In genomic region chr20:3163099-3164042, GRCh38 we compare ENCODE assay signal across 17 cellular contexts. TPM values are rescaled to one million over a fixed set of nuclear protein-coding genes. Genes with fewer than 3 reads are reported as not detected.
DNase-seq lines count a peak whose midpoint lies in the region; ATAC-seq lines count a peak whose summit lies in the region.
"Had no signal": no experiment of that assay in that cellular context is flagged by ENCODE, and none has a peak within 500 bp of the region (broad histone marks: within the 10 kb centered on the region; RNA-seq: fewer than 3 reads in every experiment).

No MANE protein-coding gene starts in this region.

- no peak for ATAC-seq in activated naive CD8-positive, alpha-beta T cell treated with anti-CD3 and anti-CD28 coated beads, Interleukin-2, amount 50 U/mL, for 24 hours
- no peak for ATAC-seq in naive thymus-derived CD4-positive, alpha-beta T cell
- no peak for ATAC-seq in GM18520 (IDR thresholded peaks at IDR 0.05; ENCODE audit: unreplicated experiment)

- peak overlapping the region; percentile 49 for H3K4me3 Mint-ChIP-seq in activated naive CD8-positive, alpha-beta T cell
- no peak overlapping the region for H3K4me3 Mint-ChIP-seq in activated naive CD8-positive, alpha-beta T cell treated with anti-CD3 and anti-CD28 coated beads, Interleukin-2, amount 50 U/mL, for 24 hours
- H3K4me3 Mint-ChIP-seq in naive thymus-derived CD4-positive, alpha-beta T cell = peak overlapping the region in 4 of 10 donors; percentile 15 to 45 (median 26)

- POLR2A ChIA-PET in naive thymus-derived CD4-positive, alpha-beta T cell (lab: Charles Lee) = interaction anchor here (7.4 kb wide), 1 partner anchor 7 kb away, joined by 72 read pairs; the partner anchor contains the start of gene LZTS3

- peaks cover under 1% of the 10 kb centered on the region for H3K27me3 Mint-ChIP-seq in activated naive CD8-positive, alpha-beta T cell
- peaks cover 5% of the 10 kb centered on the region for H3K27me3 Mint-ChIP-seq in activated naive CD8-positive, alpha-beta T cell treated with anti-CD3 and anti-CD28 coated beads, Interleukin-2, amount 50 U/mL, for 24 hours
- H3K27me3 Mint-ChIP-seq in naive thymus-derived CD4-positive, alpha-beta T cell = peaks cover 0 to 14% (median under 1%) of the 10 kb centered on the region in 5 donors

- CTCF ChIA-PET in naive thymus-derived CD4-positive, alpha-beta T cell (lab: Charles Lee) = no interaction called here

- no peak for DNase-seq in activated naive CD8-positive, alpha-beta T cell treated with anti-CD3 and anti-CD28 coated beads, Interleukin-2, amount 50 U/mL, for 24 hours
- DNase-seq in NCI-H510A treated with DMSO at 0.1 percent for 48 hours (lab: John Stamatoyannopoulos, UW) = peak; percentile 87
- peak; percentile 91 for DNase-seq in cerebellum (ENCODE audit: low spot score)
- DNase-seq in medulla oblongata (ENCODE audit: extremely low spot score) = no peak
- no peak for DNase-seq in posterior vena cava (ENCODE audit: low spot score)
- no peak for DNase-seq in naive thymus-derived CD4-positive, alpha-beta T cell
- DNase-seq: activated CD4-positive, alpha-beta T cell treated with anti-CD3 and anti-CD28 coated beads, Interleukin-2, amount 50 U/mL, for 48 hours; activated T-cell treated with anti-CD3 and anti-CD28 coated beads, Interleukin-2, amount 50 U/mL, for 48 hours; COR-L47; effector memory CD4-positive, alpha-beta T cell; hippocampal formation; occipital lobe; stimulated activated CD4-positive, alpha-beta T cell treated with anti-CD3 and anti-CD28 coated beads, Interleukin-4, amount 100 ng/mL, for 4 hours had no signal

- no peaks in the 10 kb centered on the region for H3K9me3 ChIP-seq in naive thymus-derived CD4-positive, alpha-beta T cell (ENCODE audit: control insufficient read depth in 2 of 3, low read length in 3 of 3)
- H3K9me3 ChIP-seq: SJSA1, tibial artery had no signal

- no peak overlapping the region for H3K4me3 ChIP-seq in naive thymus-derived CD4-positive, alpha-beta T cell (ENCODE audit: low read length)
- H3K4me3 ChIP-seq: SJSA1, tibial artery had no signal

- intact Hi-C loops in posterior vena cava (cut with DNase I) = no loop called here
- intact Hi-C loops in naive thymus-derived CD4-positive, alpha-beta T cell (cut with micrococcal nuclease) = no loop called here

- H3K4me1 Mint-ChIP-seq in activated naive CD8-positive, alpha-beta T cell (ENCODE audit: low read depth) = peaks cover 14% of the 10 kb centered on the region
- H3K4me1 Mint-ChIP-seq in activated naive CD8-positive, alpha-beta T cell treated with anti-CD3 and anti-CD28 coated beads, Interleukin-2, amount 50 U/mL, for 24 hours = peaks cover 13% of the 10 kb centered on the region
- peaks cover 9 to 25% (median 16%) of the 10 kb centered on the region in 7 donors for H3K4me1 Mint-ChIP-seq in naive thymus-derived CD4-positive, alpha-beta T cell

- peaks cover 0 to 6% (median 0%) of the 10 kb centered on the region in 3 experiments for H3K36me3 ChIP-seq in naive thymus-derived CD4-positive, alpha-beta T cell (ENCODE audit: control insufficient read depth in 2 of 3, insufficient read depth in 3 of 3, low read length in 3 of 3)

- no peaks in the 10 kb centered on the region for H3K27me3 ChIP-seq in naive thymus-derived CD4-positive, alpha-beta T cell (ENCODE audit: control insufficient read depth in 2 of 2, insufficient read depth in 2 of 2, low read length in 2 of 2)
- H3K27me3 ChIP-seq: SJSA1 had no signal

- H3K27ac Mint-ChIP-seq in activated naive CD8-positive, alpha-beta T cell = no peak overlapping the region
- H3K27ac Mint-ChIP-seq in activated naive CD8-positive, alpha-beta T cell treated with anti-CD3 and anti-CD28 coated beads, Interleukin-2, amount 50 U/mL, for 24 hours = no peak overlapping the region
- H3K27ac Mint-ChIP-seq in naive thymus-derived CD4-positive, alpha-beta T cell = peak overlapping the region in 3 of 9 donors; percentile 41 to 52 (median 46)

- H3K36me3 Mint-ChIP-seq in activated naive CD8-positive, alpha-beta T cell = no peaks in the 10 kb centered on the region
- peaks cover 6% of the 10 kb centered on the region for H3K36me3 Mint-ChIP-seq in activated naive CD8-positive, alpha-beta T cell treated with anti-CD3 and anti-CD28 coated beads, Interleukin-2, amount 50 U/mL, for 24 hours (ENCODE audit: low read depth)
- H3K36me3 Mint-ChIP-seq in naive thymus-derived CD4-positive, alpha-beta T cell = peaks cover 0 to 5% (median 2%) of the 10 kb centered on the region in 5 donors

- H3K4me1 ChIP-seq in naive thymus-derived CD4-positive, alpha-beta T cell (ENCODE audit: control insufficient read depth in 2 of 2, insufficient read depth in 2 of 2, low read length in 2 of 2) = peaks cover 3 to 11% of the 10 kb centered on the region in 2 donors
- H3K4me1 ChIP-seq: SJSA1 had no signal

- H3K27ac ChIP-seq in naive thymus-derived CD4-positive, alpha-beta T cell (ENCODE audit: low read depth, low read length) = no peak overlapping the region
- H3K27ac ChIP-seq: SJSA1, tibial artery had no signal

- no peaks in the 10 kb centered on the region for H3K9me3 Mint-ChIP-seq in activated naive CD8-positive, alpha-beta T cell (ENCODE audit: low read depth)
- no peaks in the 10 kb centered on the region for H3K9me3 Mint-ChIP-seq in activated naive CD8-positive, alpha-beta T cell treated with anti-CD3 and anti-CD28 coated beads, Interleukin-2, amount 50 U/mL, for 24 hours
- H3K9me3 Mint-ChIP-seq in naive thymus-derived CD4-positive, alpha-beta T cell = no peaks in the 10 kb centered on the region

RNA-seq across cellular contexts. Expression of gene FASTKD5, which starts 3.7 kb away (rescaled TPM):
- total RNA-seq in cerebellum (16.6 TPM), posterior vena cava (10 to 100 TPM in 1 of 2 donors, 1 to 10 TPM in 1; 9.2 to 10.6 TPM)
- total RNA-seq in naive thymus-derived CD4-positive, alpha-beta T cell = 10 to 100 TPM; 24.5 to 41.9 (median 30.6) TPM
- polyA plus RNA-seq in naive thymus-derived CD4-positive, alpha-beta T cell = 10 to 100 TPM; 21.2 to 26.3 TPM

RNA-seq across cellular contexts. Expression of gene UBOX5, which starts 3.7 kb away (rescaled TPM):
- total RNA-seq in cerebellum (3.6 TPM), posterior vena cava (1 to 10 TPM; 5.2 to 6.2 TPM)
- total RNA-seq in naive thymus-derived CD4-positive, alpha-beta T cell = 10 to 100 TPM in 2 of 5 experiments, 1 to 10 TPM in 3; 8.3 to 13.8 (median 9.5) TPM
- polyA plus RNA-seq in naive thymus-derived CD4-positive, alpha-beta T cell = 1 to 10 TPM; 5.8 to 8.7 TPM

RNA-seq across cellular contexts. Expression of gene LZTS3, which starts 10.0 kb away (rescaled TPM):
- total RNA-seq in cerebellum (20.1 TPM), posterior vena cava (1 to 10 TPM; 4.2 to 8.0 TPM)
- 10 to 100 TPM in 4 of 5 experiments, under 1 TPM in 1; 0.73 to 34.6 (median 22.0) TPM for total RNA-seq in naive thymus-derived CD4-positive, alpha-beta T cell
- polyA plus RNA-seq in naive thymus-derived CD4-positive, alpha-beta T cell = 1 to 10 TPM; 4.4 to 4.8 TPM

RNA-seq across cellular contexts. Expression of gene DDRGK1, which starts 41.1 kb away (rescaled TPM):
- total RNA-seq in cerebellum = 25.1 TPM
- 10 to 100 TPM; 38.3 to 38.6 TPM for total RNA-seq in posterior vena cava
- 10 to 100 TPM; 39.4 to 60.3 (median 46.6) TPM for total RNA-seq in naive thymus-derived CD4-positive, alpha-beta T cell
- 10 to 100 TPM; 40.6 to 58.0 TPM for polyA plus RNA-seq in naive thymus-derived CD4-positive, alpha-beta T cell

RNA-seq across cellular contexts. Expression of gene ITPA, which starts 45.9 kb away (rescaled TPM):
- 14.2 TPM for total RNA-seq in cerebellum
- total RNA-seq in posterior vena cava = 10 to 100 TPM; 31.1 to 33.7 TPM
- 10 to 100 TPM; 37.7 to 71.2 (median 43.5) TPM for total RNA-seq in naive thymus-derived CD4-positive, alpha-beta T cell
- polyA plus RNA-seq in naive thymus-derived CD4-positive, alpha-beta T cell = 10 to 100 TPM; 50.1 to 62.3 TPM

Comparison
In these comparisons a context has a peak if more than half of its experiments do, and no peak if none do; other contexts are left out.
1. DNase-seq: peak in NCI-H510A treated with DMSO at 0.1 percent for 48 hours (single experiment) and cerebellum (single experiment); none in activated naive CD8-positive, alpha-beta T cell treated with anti-CD3 and anti-CD28 coated beads, Interleukin-2, amount 50 U/mL, for 24 hours (single experiment), medulla oblongata (single experiment), posterior vena cava (single experiment) and naive thymus-derived CD4-positive, alpha-beta T cell (0 of 9).